ENCODE assay signal across 9 cellular contexts in genomic region chr14:56487090-56487667, GRCh38.
DNase-seq lines count a peak whose midpoint lies in the region; ATAC-seq and TF ChIP-seq lines count a peak whose summit lies in the region.
"Had no signal": no experiment of that assay in that cellular context is flagged by ENCODE, and none has a peak within 500 bp of the region (broad histone marks: within the 10 kb centered on the region; RNA-seq: fewer than 3 reads in every experiment).

No MANE protein-coding gene starts in this region.

- H2AFZ ChIP-seq in hepatocyte, result no peak overlapping the region

- H3K36me3 ChIP-seq in cardiac muscle cell, result no peaks in the 10 kb centered on the region
- H3K36me3 ChIP-seq in hepatocyte (replicated peaks; ENCODE audit: insufficient read depth, low read depth), result no peaks in the 10 kb centered on the region
- H3K36me3 ChIP-seq in uterus, result no peaks in the 10 kb centered on the region

- H3K9me3 ChIP-seq in cardiac muscle cell (ENCODE audit: low read depth) (no peaks in the 10 kb centered on the region), hepatocyte (ENCODE audit: low read depth) (no peaks in the 10 kb centered on the region), uterus (no peaks in the 10 kb centered on the region)

- H3K4me2 ChIP-seq in hepatocyte, result no peak overlapping the region

- WGBS in hepatocyte (ENCODE audit: low lambda C conversion rate, missing lambda C conversion rate), result 58% methylated on average over 4 of the region's 4 CpGs

- no peak overlapping the region for H3K27ac ChIP-seq in cardiac muscle cell
- no peak overlapping the region for H3K27ac ChIP-seq in hepatocyte
- no peak overlapping the region for H3K27ac ChIP-seq in uterus

- H3K79me2 ChIP-seq in hepatocyte, result no peaks in the 10 kb centered on the region

- no peaks in the 10 kb centered on the region for H3K4me1 ChIP-seq in cardiac muscle cell (ENCODE audit: low read depth)
- no peaks in the 10 kb centered on the region for H3K4me1 ChIP-seq in hepatocyte (ENCODE audit: insufficient read depth)
- no peaks in the 10 kb centered on the region for H3K4me1 ChIP-seq in uterus

- intact Hi-C loops in cardiac septum (cut with DNase I), result no loop called here
- intact Hi-C loops in uterus (cut with DNase I; ENCODE audit: low total_unique reads), result no loop called here

- no peaks in the 10 kb centered on the region for H3K9me2 ChIP-seq in hepatocyte (replicated peaks; ENCODE audit: insufficient read depth)

- H4K20me1 ChIP-seq in hepatocyte (ENCODE audit: insufficient read depth, poor library complexity, severe bottlenecking), result no peaks in the 10 kb centered on the region

- DNase-seq in cardiac muscle cell (ENCODE audit: low read depth in 1 of 2, low spot score in 1 of 2) (peak in 1 of 2 donors; percentile 57), cardiac septum (ENCODE audit: low spot score) (no peak), hepatocyte (ENCODE audit: low spot score) (peak; percentile 38), uterus (no peak), AG20443 (ENCODE audit: low spot score) (no peak), NCI-H1930 (lab: John Stamatoyannopoulos, UW) (no peak), NAMALWA (ENCODE audit: low spot score) (no peak)
- DNase-seq: activated CD4-positive, alpha-beta memory T cell treated with anti-CD3 and anti-CD28 coated beads for 36 hours had no signal

- no peak for TF ChIP-seq POLR2A in uterus (IDR thresholded peaks at IDR 0.05)

- peak; percentile 61 for TF ChIP-seq CTCF in cardiac muscle cell (IDR thresholded peaks at IDR 0.05; ENCODE audit: low read depth, low read length)
- TF ChIP-seq CTCF in hepatocyte (IDR thresholded peaks at IDR 0.05; ENCODE audit: poor library complexity), result peak; percentile 74
- peak in 3 of 4 experiments; percentile 16 to 27 (median 24) for TF ChIP-seq CTCF in uterus (IDR thresholded peaks at IDR 0.05)

- H3K4me3 ChIP-seq in cardiac muscle cell, result no peak overlapping the region
- no peak overlapping the region for H3K4me3 ChIP-seq in hepatocyte
- no peak overlapping the region for H3K4me3 ChIP-seq in uterus

- ATAC-seq in SK-N-SH treated with all-trans-retinoic acid at 6 μM for 48 hours, result peak; percentile 64

- no peaks in the 10 kb centered on the region for H3K27me3 ChIP-seq in cardiac muscle cell
- no peaks in the 10 kb centered on the region for H3K27me3 ChIP-seq in hepatocyte
- H3K27me3 ChIP-seq in uterus, result no peaks in the 10 kb centered on the region

TF ChIP-seq in SK-N-SH treated with all-trans-retinoic acid at 6 μM for 48 hours, 23 proteins besides CTCF, POLR2A, EP300 and RAD21:
- TF ChIP-seq ZFP30 (CRISPR knock-in tag; IDR thresholded peaks at IDR 0.05) (no peak), ESRRG (CRISPR knock-in tag; IDR thresholded peaks at IDR 0.05) (no peak), GLIS3 (CRISPR knock-in tag; IDR thresholded peaks at IDR 0.05) (no peak)
TF ChIP-seq in SK-N-SH treated with all-trans-retinoic acid at 6 μM for 48 hours: peak in this region for 0.

Comparison
In these comparisons a context has a peak if more than half of its experiments do, and no peak if none do; other contexts are left out.
1. CTCF ChIP-seq: peak in every context shown above with its lines; median percentile 74 in hepatocyte; 61 in cardiac muscle cell; 24 in uterus.